Comparison of ENCODE assay signal across 1 cellular context in the genomic region with DNA sequence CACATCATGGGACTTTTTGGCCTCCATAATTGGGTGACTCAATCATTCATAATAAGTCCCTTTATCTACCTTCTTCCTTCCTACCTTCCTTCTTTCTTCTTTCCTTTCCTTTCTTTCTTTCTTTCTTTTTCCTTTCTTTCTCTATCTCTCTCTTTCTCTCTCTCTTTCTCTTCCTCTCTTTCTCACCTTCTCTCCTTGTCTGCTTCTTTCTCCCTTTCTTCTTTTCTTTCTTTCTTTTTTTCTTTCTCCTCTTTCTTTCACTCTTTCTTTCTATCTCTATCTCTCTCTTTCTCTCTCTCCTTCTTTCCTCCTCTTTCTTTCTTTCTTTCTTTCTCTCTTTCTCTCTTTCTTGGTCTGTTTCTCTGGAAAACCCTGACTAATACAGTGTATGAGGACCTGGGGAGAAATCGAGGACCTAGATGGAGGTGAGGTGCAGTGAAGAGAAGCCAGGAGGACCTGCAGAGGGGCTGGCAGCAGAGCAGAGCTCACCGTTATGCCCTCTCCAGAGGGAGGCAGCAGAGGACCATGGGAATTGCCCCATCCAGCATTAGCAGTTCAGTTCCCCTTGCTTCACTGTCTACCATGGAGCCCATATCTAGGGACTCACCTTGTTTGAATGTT.
TF ChIP-seq lines count a peak whose summit lies in the region.

No MANE protein-coding gene starts in this region.

TF ChIP-seq in H1, 55 proteins besides CTCF, POLR2A, EP300 and RAD21:
- no peak for TF ChIP-seq CHD1 (IDR thresholded peaks at IDR 0.05; ENCODE audit: low read depth, low read length)
- no peak for TF ChIP-seq E2F6 (IDR thresholded peaks at IDR 0.05)
- TF ChIP-seq POU5F1 (IDR thresholded peaks at IDR 0.05; ENCODE audit: low read depth, low read length), result no peak
- no peak for TF ChIP-seq FOSL1 (IDR thresholded peaks at IDR 0.05; ENCODE audit: insufficient read depth, low read depth, low read length)
- TF ChIP-seq SUZ12 (IDR thresholded peaks at IDR 0.05; ENCODE audit: low read length), result no peak
- 0 out of 2 replicates have a peak, but pooled peaks have one; percentile 54 for TF ChIP-seq YY1 (IDR thresholded peaks at IDR 0.05; ENCODE audit: low read depth, low read length)
- no peak for TF ChIP-seq TAF1 (IDR thresholded peaks at IDR 0.05; ENCODE audit: low read depth, low read length)
- peak; percentile 27; the same call in 1 of the 2 replicates for TF ChIP-seq CHD2 (IDR thresholded peaks at IDR 0.05; ENCODE audit: low read length)
- TF ChIP-seq GABPA (IDR thresholded peaks at IDR 0.05; ENCODE audit: borderline replicate concordance, insufficient read depth, low read length), result no peak
- TF ChIP-seq CHD7 (IDR thresholded peaks at IDR 0.05; ENCODE audit: insufficient replicate concordance, low read length), result no peak
- TF ChIP-seq POLR2AphosphoS5 (IDR thresholded peaks at IDR 0.05; ENCODE audit: low read depth, low read length), result no peak
- no peak for TF ChIP-seq BACH1 (IDR thresholded peaks at IDR 0.05; ENCODE audit: low read length)
- TF ChIP-seq NRF1 (IDR thresholded peaks at IDR 0.05; ENCODE audit: low read depth, low read length), result no peak
- TF ChIP-seq PHF8 (conservative IDR thresholded peaks at IDR 0.05; ENCODE audit: low read depth, low read length), result no peak
